1 cellular context compared by ENCODE assay signal in the genomic region with DNA sequence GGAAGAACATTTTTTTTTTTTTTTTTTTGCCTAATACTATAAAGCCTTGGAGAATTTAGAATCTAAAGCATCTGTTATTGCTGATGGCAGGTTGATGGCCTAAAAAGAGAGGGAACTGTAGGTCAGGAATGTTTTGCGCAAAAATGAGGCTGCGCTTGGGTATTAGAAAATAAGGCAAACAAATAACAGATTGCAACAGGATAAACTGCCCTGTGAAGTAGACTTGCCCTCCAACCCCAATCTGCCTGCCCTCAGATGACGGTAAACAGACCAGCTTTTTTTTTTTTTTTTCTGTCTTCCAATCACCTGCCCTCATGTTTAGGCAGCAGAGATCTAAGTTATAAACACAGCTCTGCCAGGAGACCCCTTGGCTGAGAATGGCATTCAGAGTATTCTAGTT.
TF ChIP-seq lines count a peak whose summit lies in the region.

No MANE protein-coding gene starts in this region.

TF ChIP-seq in HepG2, 621 proteins besides CTCF, POLR2A, EP300 and RAD21 (continued from another document and continues in another):
- TF ChIP-seq, protein P1, sequence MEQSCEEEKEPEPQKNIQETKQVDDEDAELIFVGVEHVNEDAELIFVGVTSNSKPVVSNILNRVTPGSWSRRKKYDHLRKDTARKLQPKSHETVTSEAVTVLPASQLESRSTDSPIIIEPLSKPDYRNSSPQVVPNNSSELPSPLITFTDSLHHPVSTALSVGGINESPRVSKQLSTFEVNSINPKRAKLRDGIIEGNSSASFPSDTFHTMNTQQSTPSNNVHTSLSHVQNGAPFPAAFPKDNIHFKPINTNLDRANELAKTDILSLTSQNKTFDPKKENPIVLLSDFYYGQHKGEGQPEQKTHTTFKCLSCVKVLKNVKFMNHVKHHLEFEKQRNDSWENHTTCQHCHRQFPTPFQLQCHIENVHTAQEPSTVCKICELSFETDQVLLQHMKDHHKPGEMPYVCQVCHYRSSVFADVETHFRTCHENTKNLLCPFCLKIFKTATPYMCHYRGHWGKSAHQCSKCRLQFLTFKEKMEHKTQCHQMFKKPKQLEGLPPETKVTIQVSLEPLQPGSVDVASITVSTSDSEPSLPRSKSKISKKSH (CRISPR knock-in tag; IDR thresholded peaks at IDR 0.05; ENCODE audit: borderline replicate concordance) = no peak
- TF ChIP-seq EEA1 (CRISPR knock-in tag; IDR thresholded peaks at IDR 0.05; ENCODE audit: borderline replicate concordance) (no peak), DMAP1 (CRISPR knock-in tag; IDR thresholded peaks at IDR 0.05) (0 out of 2 replicates have a peak, but pooled peaks have one; percentile 34), TBX2 (CRISPR knock-in tag; IDR thresholded peaks at IDR 0.05; ENCODE audit: borderline replicate concordance) (peak; percentile 94), RBM22 (optimal IDR thresholded peaks at IDR 0.05; ENCODE audit: low read length) (no peak), ZNF317 (CRISPR knock-in tag; IDR thresholded peaks at IDR 0.05) (no peak), SOX13 (IDR thresholded peaks at IDR 0.05) (peak; percentile 70; the same call in 1 of the 2 replicates), SOX13 (CRISPR knock-in tag; conservative IDR thresholded peaks at IDR 0.05 in 1 of 2, IDR thresholded peaks at IDR 0.05 in 1 of 2) (peak in 1 of 2 experiments; percentile 86; a peak in 2 of 4 replicates), ZNF781 (CRISPR knock-in tag; IDR thresholded peaks at IDR 0.05; ENCODE audit: borderline replicate concordance, not compliant biosample characterization) (no peak), ZNF337 (CRISPR knock-in tag; IDR thresholded peaks at IDR 0.05; ENCODE audit: borderline replicate concordance, low read depth) (no peak), AGO2 (optimal IDR thresholded peaks at IDR 0.05; ENCODE audit: low read depth, low read length) (no peak), PRMT3 (CRISPR knock-in tag; IDR thresholded peaks at IDR 0.05; ENCODE audit: borderline replicate concordance, low read depth) (no peak), ONECUT2 (CRISPR knock-in tag; IDR thresholded peaks at IDR 0.05) (no peak), ZNF549 (CRISPR knock-in tag; IDR thresholded peaks at IDR 0.05) (no peak), ZNF766 (CRISPR knock-in tag; IDR thresholded peaks at IDR 0.05; ENCODE audit: borderline replicate concordance) (no peak), ZNF446 (CRISPR knock-in tag; IDR thresholded peaks at IDR 0.05) (no peak), NFYC (CRISPR knock-in tag; IDR thresholded peaks at IDR 0.05) (peak; percentile 55), FLYWCH1 (CRISPR knock-in tag; IDR thresholded peaks at IDR 0.05) (no peak), JDP2 (CRISPR knock-in tag; IDR thresholded peaks at IDR 0.05; ENCODE audit: borderline replicate concordance) (no peak), ZNF264 (CRISPR knock-in tag; IDR thresholded peaks at IDR 0.05) (peak; percentile 75), MTA1 (CRISPR knock-in tag; IDR thresholded peaks at IDR 0.05; ENCODE audit: borderline replicate concordance) (no peak), PITX1 (CRISPR knock-in tag; IDR thresholded peaks at IDR 0.05) (peak; percentile 96), REXO4 (CRISPR knock-in tag; IDR thresholded peaks at IDR 0.05; ENCODE audit: borderline replicate concordance) (no peak), REL (CRISPR knock-in tag; conservative IDR thresholded peaks at IDR 0.05) (no peak), KLF12 (CRISPR knock-in tag; IDR thresholded peaks at IDR 0.05; ENCODE audit: borderline replicate concordance) (0 out of 2 replicates have a peak, but pooled peaks have one; percentile 50), CEBPG (CRISPR knock-in tag; IDR thresholded peaks at IDR 0.05) (peak; percentile 88), NCOA5 (CRISPR knock-in tag; IDR thresholded peaks at IDR 0.05) (no peak), NFYB (CRISPR knock-in tag; IDR thresholded peaks at IDR 0.05) (peak; percentile 33; the same call in 1 of the 2 replicates), CBFB (CRISPR knock-in tag; IDR thresholded peaks at IDR 0.05) (no peak), NRL (CRISPR knock-in tag; IDR thresholded peaks at IDR 0.05; ENCODE audit: borderline replicate concordance) (no peak), ZNF282 (IDR thresholded peaks at IDR 0.05; ENCODE audit: partially characterized antibody) (no peak), FOXK1 (CRISPR knock-in tag; IDR thresholded peaks at IDR 0.05; ENCODE audit: borderline replicate concordance, low read depth) (peak; percentile 89; the same call in 1 of the 2 replicates), SIX4 (CRISPR knock-in tag; IDR thresholded peaks at IDR 0.05) (no peak; the same call in 1 of the 2 replicates), KLF13 (CRISPR knock-in tag; IDR thresholded peaks at IDR 0.05) (no peak), SSRP1 (CRISPR knock-in tag; IDR thresholded peaks at IDR 0.05) (no peak), MEF2D (CRISPR knock-in tag; IDR thresholded peaks at IDR 0.05) (peak; percentile 63; the same call in 1 of the 2 replicates), ZNF235 (CRISPR knock-in tag; IDR thresholded peaks at IDR 0.05; ENCODE audit: borderline replicate concordance) (no peak), ZBTB7B (CRISPR knock-in tag; IDR thresholded peaks at IDR 0.05) (0 out of 2 replicates have a peak, but pooled peaks have one; percentile 39), ZNF556 (CRISPR knock-in tag; IDR thresholded peaks at IDR 0.05; ENCODE audit: borderline replicate concordance) (no peak; the same call in 1 of the 2 replicates), ZNF839 (CRISPR knock-in tag; IDR thresholded peaks at IDR 0.05; ENCODE audit: borderline replicate concordance) (no peak), ZNF44 (CRISPR knock-in tag; IDR thresholded peaks at IDR 0.05) (no peak; the same call in 1 of the 2 replicates), HOXA7 (CRISPR knock-in tag; IDR thresholded peaks at IDR 0.05) (no peak), NFE2L2 (IDR thresholded peaks at IDR 0.05; ENCODE audit: low read length) (no peak)
- TF ChIP-seq, protein P2, sequence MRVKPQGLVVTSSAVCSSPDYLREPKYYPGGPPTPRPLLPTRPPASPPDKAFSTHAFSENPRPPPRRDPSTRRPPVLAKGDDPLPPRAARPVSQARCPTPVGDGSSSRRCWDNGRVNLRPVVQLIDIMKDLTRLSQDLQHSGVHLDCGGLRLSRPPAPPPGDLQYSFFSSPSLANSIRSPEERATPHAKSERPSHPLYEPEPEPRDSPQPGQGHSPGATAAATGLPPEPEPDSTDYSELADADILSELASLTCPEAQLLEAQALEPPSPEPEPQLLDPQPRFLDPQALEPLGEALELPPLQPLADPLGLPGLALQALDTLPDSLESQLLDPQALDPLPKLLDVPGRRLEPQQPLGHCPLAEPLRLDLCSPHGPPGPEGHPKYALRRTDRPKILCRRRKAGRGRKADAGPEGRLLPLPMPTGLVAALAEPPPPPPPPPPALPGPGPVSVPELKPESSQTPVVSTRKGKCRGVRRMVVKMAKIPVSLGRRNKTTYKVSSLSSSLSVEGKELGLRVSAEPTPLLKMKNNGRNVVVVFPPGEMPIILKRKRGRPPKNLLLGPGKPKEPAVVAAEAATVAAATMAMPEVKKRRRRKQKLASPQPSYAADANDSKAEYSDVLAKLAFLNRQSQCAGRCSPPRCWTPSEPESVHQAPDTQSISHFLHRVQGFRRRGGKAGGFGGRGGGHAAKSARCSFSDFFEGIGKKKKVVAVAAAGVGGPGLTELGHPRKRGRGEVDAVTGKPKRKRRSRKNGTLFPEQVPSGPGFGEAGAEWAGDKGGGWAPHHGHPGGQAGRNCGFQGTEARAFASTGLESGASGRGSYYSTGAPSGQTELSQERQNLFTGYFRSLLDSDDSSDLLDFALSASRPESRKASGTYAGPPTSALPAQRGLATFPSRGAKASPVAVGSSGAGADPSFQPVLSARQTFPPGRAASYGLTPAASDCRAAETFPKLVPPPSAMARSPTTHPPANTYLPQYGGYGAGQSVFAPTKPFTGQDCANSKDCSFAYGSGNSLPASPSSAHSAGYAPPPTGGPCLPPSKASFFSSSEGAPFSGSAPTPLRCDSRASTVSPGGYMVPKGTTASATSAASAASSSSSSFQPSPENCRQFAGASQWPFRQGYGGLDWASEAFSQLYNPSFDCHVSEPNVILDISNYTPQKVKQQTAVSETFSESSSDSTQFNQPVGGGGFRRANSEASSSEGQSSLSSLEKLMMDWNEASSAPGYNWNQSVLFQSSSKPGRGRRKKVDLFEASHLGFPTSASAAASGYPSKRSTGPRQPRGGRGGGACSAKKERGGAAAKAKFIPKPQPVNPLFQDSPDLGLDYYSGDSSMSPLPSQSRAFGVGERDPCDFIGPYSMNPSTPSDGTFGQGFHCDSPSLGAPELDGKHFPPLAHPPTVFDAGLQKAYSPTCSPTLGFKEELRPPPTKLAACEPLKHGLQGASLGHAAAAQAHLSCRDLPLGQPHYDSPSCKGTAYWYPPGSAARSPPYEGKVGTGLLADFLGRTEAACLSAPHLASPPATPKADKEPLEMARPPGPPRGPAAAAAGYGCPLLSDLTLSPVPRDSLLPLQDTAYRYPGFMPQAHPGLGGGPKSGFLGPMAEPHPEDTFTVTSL (CRISPR knock-in tag; IDR thresholded peaks at IDR 0.05; ENCODE audit: borderline replicate concordance) = peak; percentile 88; the same call in 1 of the 2 replicates
- TF ChIP-seq, protein P3, sequence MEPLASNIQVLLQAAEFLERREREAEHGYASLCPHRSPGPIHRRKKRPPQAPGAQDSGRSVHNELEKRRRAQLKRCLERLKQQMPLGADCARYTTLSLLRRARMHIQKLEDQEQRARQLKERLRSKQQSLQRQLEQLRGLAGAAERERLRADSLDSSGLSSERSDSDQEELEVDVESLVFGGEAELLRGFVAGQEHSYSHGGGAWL (CRISPR knock-in tag; IDR thresholded peaks at IDR 0.05) = no peak
- TF ChIP-seq, protein P4, sequence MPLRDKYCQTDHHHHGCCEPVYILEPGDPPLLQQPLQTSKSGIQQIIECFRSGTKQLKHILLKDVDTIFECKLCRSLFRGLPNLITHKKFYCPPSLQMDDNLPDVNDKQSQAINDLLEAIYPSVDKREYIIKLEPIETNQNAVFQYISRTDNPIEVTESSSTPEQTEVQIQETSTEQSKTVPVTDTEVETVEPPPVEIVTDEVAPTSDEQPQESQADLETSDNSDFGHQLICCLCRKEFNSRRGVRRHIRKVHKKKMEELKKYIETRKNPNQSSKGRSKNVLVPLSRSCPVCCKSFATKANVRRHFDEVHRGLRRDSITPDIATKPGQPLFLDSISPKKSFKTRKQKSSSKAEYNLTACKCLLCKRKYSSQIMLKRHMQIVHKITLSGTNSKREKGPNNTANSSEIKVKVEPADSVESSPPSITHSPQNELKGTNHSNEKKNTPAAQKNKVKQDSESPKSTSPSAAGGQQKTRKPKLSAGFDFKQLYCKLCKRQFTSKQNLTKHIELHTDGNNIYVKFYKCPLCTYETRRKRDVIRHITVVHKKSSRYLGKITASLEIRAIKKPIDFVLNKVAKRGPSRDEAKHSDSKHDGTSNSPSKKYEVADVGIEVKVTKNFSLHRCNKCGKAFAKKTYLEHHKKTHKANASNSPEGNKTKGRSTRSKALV (CRISPR knock-in tag; IDR thresholded peaks at IDR 0.05) = peak; percentile 72; the same call in 1 of the 2 replicates
- TF ChIP-seq, protein P5, sequence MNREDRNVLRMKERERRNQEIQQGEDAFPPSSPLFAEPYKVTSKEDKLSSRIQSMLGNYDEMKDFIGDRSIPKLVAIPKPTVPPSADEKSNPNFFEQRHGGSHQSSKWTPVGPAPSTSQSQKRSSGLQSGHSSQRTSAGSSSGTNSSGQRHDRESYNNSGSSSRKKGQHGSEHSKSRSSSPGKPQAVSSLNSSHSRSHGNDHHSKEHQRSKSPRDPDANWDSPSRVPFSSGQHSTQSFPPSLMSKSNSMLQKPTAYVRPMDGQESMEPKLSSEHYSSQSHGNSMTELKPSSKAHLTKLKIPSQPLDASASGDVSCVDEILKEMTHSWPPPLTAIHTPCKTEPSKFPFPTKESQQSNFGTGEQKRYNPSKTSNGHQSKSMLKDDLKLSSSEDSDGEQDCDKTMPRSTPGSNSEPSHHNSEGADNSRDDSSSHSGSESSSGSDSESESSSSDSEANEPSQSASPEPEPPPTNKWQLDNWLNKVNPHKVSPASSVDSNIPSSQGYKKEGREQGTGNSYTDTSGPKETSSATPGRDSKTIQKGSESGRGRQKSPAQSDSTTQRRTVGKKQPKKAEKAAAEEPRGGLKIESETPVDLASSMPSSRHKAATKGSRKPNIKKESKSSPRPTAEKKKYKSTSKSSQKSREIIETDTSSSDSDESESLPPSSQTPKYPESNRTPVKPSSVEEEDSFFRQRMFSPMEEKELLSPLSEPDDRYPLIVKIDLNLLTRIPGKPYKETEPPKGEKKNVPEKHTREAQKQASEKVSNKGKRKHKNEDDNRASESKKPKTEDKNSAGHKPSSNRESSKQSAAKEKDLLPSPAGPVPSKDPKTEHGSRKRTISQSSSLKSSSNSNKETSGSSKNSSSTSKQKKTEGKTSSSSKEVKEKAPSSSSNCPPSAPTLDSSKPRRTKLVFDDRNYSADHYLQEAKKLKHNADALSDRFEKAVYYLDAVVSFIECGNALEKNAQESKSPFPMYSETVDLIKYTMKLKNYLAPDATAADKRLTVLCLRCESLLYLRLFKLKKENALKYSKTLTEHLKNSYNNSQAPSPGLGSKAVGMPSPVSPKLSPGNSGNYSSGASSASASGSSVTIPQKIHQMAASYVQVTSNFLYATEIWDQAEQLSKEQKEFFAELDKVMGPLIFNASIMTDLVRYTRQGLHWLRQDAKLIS (CRISPR knock-in tag; IDR thresholded peaks at IDR 0.05) = no peak
- TF ChIP-seq, protein P6, sequence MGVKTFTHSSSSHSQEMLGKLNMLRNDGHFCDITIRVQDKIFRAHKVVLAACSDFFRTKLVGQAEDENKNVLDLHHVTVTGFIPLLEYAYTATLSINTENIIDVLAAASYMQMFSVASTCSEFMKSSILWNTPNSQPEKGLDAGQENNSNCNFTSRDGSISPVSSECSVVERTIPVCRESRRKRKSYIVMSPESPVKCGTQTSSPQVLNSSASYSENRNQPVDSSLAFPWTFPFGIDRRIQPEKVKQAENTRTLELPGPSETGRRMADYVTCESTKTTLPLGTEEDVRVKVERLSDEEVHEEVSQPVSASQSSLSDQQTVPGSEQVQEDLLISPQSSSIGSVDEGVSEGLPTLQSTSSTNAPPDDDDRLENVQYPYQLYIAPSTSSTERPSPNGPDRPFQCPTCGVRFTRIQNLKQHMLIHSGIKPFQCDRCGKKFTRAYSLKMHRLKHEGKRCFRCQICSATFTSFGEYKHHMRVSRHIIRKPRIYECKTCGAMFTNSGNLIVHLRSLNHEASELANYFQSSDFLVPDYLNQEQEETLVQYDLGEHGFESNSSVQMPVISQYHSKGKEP (CRISPR knock-in tag; IDR thresholded peaks at IDR 0.05) = no peak
- TF ChIP-seq, protein P7, sequence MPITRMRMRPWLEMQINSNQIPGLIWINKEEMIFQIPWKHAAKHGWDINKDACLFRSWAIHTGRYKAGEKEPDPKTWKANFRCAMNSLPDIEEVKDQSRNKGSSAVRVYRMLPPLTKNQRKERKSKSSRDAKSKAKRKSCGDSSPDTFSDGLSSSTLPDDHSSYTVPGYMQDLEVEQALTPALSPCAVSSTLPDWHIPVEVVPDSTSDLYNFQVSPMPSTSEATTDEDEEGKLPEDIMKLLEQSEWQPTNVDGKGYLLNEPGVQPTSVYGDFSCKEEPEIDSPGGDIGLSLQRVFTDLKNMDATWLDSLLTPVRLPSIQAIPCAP (CRISPR knock-in tag; IDR thresholded peaks at IDR 0.05; ENCODE audit: low read depth) = no peak
- TF ChIP-seq, protein P8, sequence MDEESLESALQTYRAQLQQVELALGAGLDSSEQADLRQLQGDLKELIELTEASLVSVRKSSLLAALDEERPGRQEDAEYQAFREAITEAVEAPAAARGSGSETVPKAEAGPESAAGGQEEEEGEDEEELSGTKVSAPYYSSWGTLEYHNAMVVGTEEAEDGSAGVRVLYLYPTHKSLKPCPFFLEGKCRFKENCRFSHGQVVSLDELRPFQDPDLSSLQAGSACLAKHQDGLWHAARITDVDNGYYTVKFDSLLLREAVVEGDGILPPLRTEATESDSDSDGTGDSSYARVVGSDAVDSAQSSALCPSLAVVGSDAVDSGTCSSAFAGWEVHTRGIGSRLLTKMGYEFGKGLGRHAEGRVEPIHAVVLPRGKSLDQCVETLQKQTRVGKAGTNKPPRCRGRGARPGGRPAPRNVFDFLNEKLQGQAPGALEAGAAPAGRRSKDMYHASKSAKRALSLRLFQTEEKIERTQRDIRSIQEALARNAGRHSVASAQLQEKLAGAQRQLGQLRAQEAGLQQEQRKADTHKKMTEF (CRISPR knock-in tag; IDR thresholded peaks at IDR 0.05) = peak; percentile 84
